Comparison of ENCODE assay signal across 37 cellular contexts in genomic region chr5:180920710-180921109, GRCh38. TPM values are rescaled to one million over a fixed set of nuclear protein-coding genes. Genes with fewer than 3 reads are reported as not detected.
DNase-seq lines count a peak whose midpoint lies in the region; ATAC-seq, FAIRE-seq and TF ChIP-seq lines count a peak whose summit lies in the region.
"Had no signal": no experiment of that assay in that cellular context is flagged by ENCODE, and none has a peak within 500 bp of the region (broad histone marks: within the 10 kb centered on the region; RNA-seq: fewer than 3 reads in every experiment).

No MANE protein-coding gene starts in this region.

- peaks cover 10% of the 10 kb centered on the region for H3K4me1 ChIP-seq in PC-3 (ENCODE audit: insufficient read depth, low read length)
- no peaks in the 10 kb centered on the region for H3K4me1 ChIP-seq in uterus
- H3K4me1 ChIP-seq: A549, BE2C, BLaER1 had no signal

- H3K36me3 ChIP-seq in PC-3 (ENCODE audit: low read depth, low read length), result no peaks in the 10 kb centered on the region
- H3K36me3 ChIP-seq in bronchial epithelial cell (ENCODE audit: control insufficient read depth, insufficient read depth, low read length), result no peaks in the 10 kb centered on the region
- no peaks in the 10 kb centered on the region for H3K36me3 ChIP-seq in uterus
- H3K36me3 ChIP-seq: BE2C, BLaER1 had no signal

- no peaks in the 10 kb centered on the region for H4K20me1 ChIP-seq in PC-3 (ENCODE audit: low read length)
- H4K20me1 ChIP-seq: BLaER1; BLaER1 treated with 17β-estradiol and CSF1 and Interleukin-3, amounts not matched to agents 10 nM and 100 nM had no signal

- ATAC-seq in PC-3 (no peak), esophagus mucosa (peak; percentile 63), GM21723 (IDR thresholded peaks at IDR 0.05; ENCODE audit: unreplicated experiment) (no peak)
- ATAC-seq: A549; CD8-positive, alpha-beta T cell had no signal

- FAIRE-seq in bronchial epithelial cell (lab: Jason Lieb, UNC), result no peak
- FAIRE-seq: A204.1, A549 had no signal

- no peaks in the 10 kb centered on the region for H3K9me2 ChIP-seq in PC-3 (replicated peaks; ENCODE audit: low read length)

- TF ChIP-seq CTCF in PC-3 (conservative IDR thresholded peaks at IDR 0.05; ENCODE audit: low read depth, low read length) (no peak), bronchial epithelial cell (IDR thresholded peaks at IDR 0.05; ENCODE audit: insufficient read depth, low read length, severe bottlenecking) (no peak), epithelial cell of esophagus (IDR thresholded peaks at IDR 0.05; ENCODE audit: insufficient read depth, low read depth, low read length, missing control alignments) (no peak), uterus (IDR thresholded peaks at IDR 0.05) (no peak)

- H3K4me2 ChIP-seq in PC-3 (ENCODE audit: low read length), result no peak overlapping the region
- H3K4me2 ChIP-seq: A549; BLaER1; BLaER1 treated with 17β-estradiol and CSF1 and Interleukin-3, amounts not matched to agents 10 nM and 100 nM had no signal

- H3K79me2 ChIP-seq in PC-3 (ENCODE audit: low read length), result no peaks in the 10 kb centered on the region

- no peaks in the 10 kb centered on the region for H3F3A ChIP-seq in PC-3 (ENCODE audit: low read length, unreplicated experiment)

- no TSS peak for BruUV-seq in PC-3 (replicated peaks; lab: Mats Ljungman, UMichigan)

- no peak for TF ChIP-seq POLR2A in uterus (IDR thresholded peaks at IDR 0.05)

- POLR2A ChIA-PET in PC-3 (lab: Charles Lee; ENCODE audit: unreplicated experiment), result no interaction called here

- H2AFZ ChIP-seq in PC-3 (ENCODE audit: low read length), result no peak overlapping the region

- H3K27me3 ChIP-seq in PC-3 (ENCODE audit: low read length) (no peaks in the 10 kb centered on the region), bronchial epithelial cell (ENCODE audit: control insufficient read depth, insufficient read depth, low read length) (no peaks in the 10 kb centered on the region), uterus (peaks cover 0 to 4% of the 10 kb centered on the region in 2 donors)
- H3K27me3 ChIP-seq: BE2C; BLaER1; BLaER1 treated with 17β-estradiol and CSF1 and Interleukin-3, amounts not matched to agents 10 nM and 100 nM had no signal

- CTCF ChIA-PET in PC-3 (lab: Charles Lee), result no interaction called here

- H3K9me3 ChIP-seq in PC-3 (ENCODE audit: low read length) (peaks cover 24% of the 10 kb centered on the region), uterus (peaks cover 0 to 2% of the 10 kb centered on the region in 2 donors)
- H3K9me3 ChIP-seq: BE2C had no signal

- in situ Hi-C loops in KBM-7 (cut with MboI; ENCODE audit: low pct_unique_long_range_greater_than_20kb, low sequenced_read_pairs), result no loop called here

- no peak overlapping the region for H3K9ac ChIP-seq in PC-3 (ENCODE audit: low read length)
- H3K9ac ChIP-seq: BLaER1; BLaER1 treated with 17β-estradiol and CSF1 and Interleukin-3, amounts not matched to agents 10 nM and 100 nM had no signal

- H3K27ac ChIP-seq in PC-3 (ENCODE audit: low read length) (no peak overlapping the region), uterus (no peak overlapping the region)
- H3K27ac ChIP-seq: 22Rv1; A549; BLaER1; BLaER1 treated with 17β-estradiol and CSF1 and Interleukin-3, amounts not matched to agents 10 nM and 100 nM; C4-2B had no signal

- DNase-seq in PC-3 (peak; percentile 33), bronchial epithelial cell (ENCODE audit: low read depth) (peak; percentile 24), epithelial cell of esophagus (ENCODE audit: low read depth) (peak; percentile 33), uterus (no peak), KBM-7 (no peak), SIG-M5 (lab: John Stamatoyannopoulos, UW) (no peak)
- DNase-seq: 8988T; ACHN; AML-193; BE2C; C1 segment of cervical spinal cord; Caco-2; Calu3; CD4-positive, alpha-beta memory T cell; CD4-positive, alpha-beta T cell; CD4-positive, CD25-positive, alpha-beta regulatory T cell; CD8-positive, alpha-beta memory T cell; CD8-positive, alpha-beta T cell; COR-L47; DMS 273 treated with DMSO at 0.1 percent for 48 hours; DMS153; DMS53; DMS79; DMS79 treated with DMSO at 0.1 percent for 48 hours; DND-41; EL had no signal

- intact Hi-C loops in PC-3 (cut with micrococcal nuclease), result no loop called here
- intact Hi-C loops in uterus (cut with DNase I; ENCODE audit: low total_unique reads), result no loop called here

- H3K4me3 ChIP-seq in PC-3 (ENCODE audit: low read length) (no peak overlapping the region), bronchial epithelial cell (ENCODE audit: low read depth, low read length) (no peak overlapping the region), epithelial cell of esophagus (ENCODE audit: low read length) (no peak overlapping the region), uterus (no peak overlapping the region)
- H3K4me3 ChIP-seq: A549; BLaER1; BLaER1 treated with 17β-estradiol and CSF1 and Interleukin-3, amounts not matched to agents 10 nM and 100 nM had no signal

RNA-seq across cellular contexts. Expression of gene BTNL8, which starts 21.8 kb away (rescaled TPM):
- 0.23 TPM in 1 of 2 replicates, not detected in the other for total RNA-seq in PC-3 (2014; rRNA removed)
- total RNA-seq in bronchial epithelial cell, result not detected in 2 replicates
- not detected for total RNA-seq in esophagus mucosa
- 1 to 10 TPM in 1 of 4 donors, not detected in 3; 2.9 TPM for total RNA-seq in uterus
- total RNA-seq: A673; B cell; Calu3; CD4-positive, alpha-beta memory T cell; CD4-positive, alpha-beta T cell; CD4-positive, CD25-positive, alpha-beta regulatory T cell; CD8-positive, alpha-beta T cell; Daoy had no signal

RNA-seq across cellular contexts. Expression of gene ZFP62, which starts 59.6 kb away (rescaled TPM):
- total RNA-seq in PC-3 (2014; rRNA removed) (16.6 and 24.3 TPM in 2 replicates), bronchial epithelial cell (21.3 and 21.4 TPM in 2 replicates), esophagus mucosa (12.9 TPM), uterus (10 to 100 TPM in 3 of 4 donors, 1 to 10 TPM in 1; 8.5 to 43.6 (median 34.6) TPM)

Comparison
In these comparisons a context has a peak if more than half of its experiments do, and no peak if none do; other contexts are left out.
1. DNase-seq: peak in PC-3 (single experiment), bronchial epithelial cell (single experiment) and epithelial cell of esophagus (single experiment); none in uterus (0 of 2), KBM-7 (single experiment) and SIG-M5 (single experiment).